In the genomic region with DNA sequence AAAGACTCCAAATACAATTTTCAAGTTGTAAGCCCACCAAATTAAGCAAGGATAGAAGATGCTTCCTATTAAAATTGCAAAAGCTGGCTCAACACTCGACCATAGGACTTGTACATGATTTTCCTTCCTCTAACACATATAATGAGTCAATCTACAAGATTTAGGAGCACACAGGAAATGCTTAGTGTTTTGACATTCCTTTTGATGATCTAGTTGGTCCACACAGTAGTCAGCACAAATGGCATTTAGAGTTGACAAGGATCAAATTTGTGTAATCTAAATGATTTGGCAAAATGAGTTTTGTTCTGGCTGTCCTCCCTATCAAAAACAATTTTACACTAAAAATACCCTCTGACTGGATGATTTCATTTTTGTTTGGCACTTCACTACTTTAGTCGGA, we compare ENCODE assay signal across 2 cellular contexts.
TF ChIP-seq lines count a peak whose summit lies in the region.

No MANE protein-coding gene starts in this region.

TF ChIP-seq in IMR-90, 13 proteins besides CTCF, POLR2A, EP300 and RAD21:
- no peak for TF ChIP-seq CHD1 (IDR thresholded peaks at IDR 0.05; ENCODE audit: low read depth, low read length)
- peak; percentile 13; the same call in 1 of the 2 replicates for TF ChIP-seq CEBPB (IDR thresholded peaks at IDR 0.05; ENCODE audit: low read depth, low read length)
- TF ChIP-seq MAZ (IDR thresholded peaks at IDR 0.05; ENCODE audit: borderline replicate concordance, low read depth, low read length) = no peak
- TF ChIP-seq, protein P1, sequence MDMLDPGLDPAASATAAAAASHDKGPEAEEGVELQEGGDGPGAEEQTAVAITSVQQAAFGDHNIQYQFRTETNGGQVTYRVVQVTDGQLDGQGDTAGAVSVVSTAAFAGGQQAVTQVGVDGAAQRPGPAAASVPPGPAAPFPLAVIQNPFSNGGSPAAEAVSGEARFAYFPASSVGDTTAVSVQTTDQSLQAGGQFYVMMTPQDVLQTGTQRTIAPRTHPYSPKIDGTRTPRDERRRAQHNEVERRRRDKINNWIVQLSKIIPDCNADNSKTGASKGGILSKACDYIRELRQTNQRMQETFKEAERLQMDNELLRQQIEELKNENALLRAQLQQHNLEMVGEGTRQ (IDR thresholded peaks at IDR 0.05; ENCODE audit: low read depth, low read length) = no peak
- TF ChIP-seq NFE2L2 (IDR thresholded peaks at IDR 0.05; ENCODE audit: low read depth, low read length) = peak; percentile 45; the same call in 1 of the 2 replicates
- TF ChIP-seq BHLHE40 (IDR thresholded peaks at IDR 0.05; ENCODE audit: low read depth, low read length) = no peak
- TF ChIP-seq MAFK (IDR thresholded peaks at IDR 0.05; ENCODE audit: low read depth, low read length) = peak; percentile 74

TF ChIP-seq in HepG2, 621 proteins besides CTCF, POLR2A, EP300 and RAD21:
- TF ChIP-seq KAT2B (IDR thresholded peaks at IDR 0.05; ENCODE audit: borderline replicate concordance, low read depth, low read length) = no peak
- TF ChIP-seq, protein P2, sequence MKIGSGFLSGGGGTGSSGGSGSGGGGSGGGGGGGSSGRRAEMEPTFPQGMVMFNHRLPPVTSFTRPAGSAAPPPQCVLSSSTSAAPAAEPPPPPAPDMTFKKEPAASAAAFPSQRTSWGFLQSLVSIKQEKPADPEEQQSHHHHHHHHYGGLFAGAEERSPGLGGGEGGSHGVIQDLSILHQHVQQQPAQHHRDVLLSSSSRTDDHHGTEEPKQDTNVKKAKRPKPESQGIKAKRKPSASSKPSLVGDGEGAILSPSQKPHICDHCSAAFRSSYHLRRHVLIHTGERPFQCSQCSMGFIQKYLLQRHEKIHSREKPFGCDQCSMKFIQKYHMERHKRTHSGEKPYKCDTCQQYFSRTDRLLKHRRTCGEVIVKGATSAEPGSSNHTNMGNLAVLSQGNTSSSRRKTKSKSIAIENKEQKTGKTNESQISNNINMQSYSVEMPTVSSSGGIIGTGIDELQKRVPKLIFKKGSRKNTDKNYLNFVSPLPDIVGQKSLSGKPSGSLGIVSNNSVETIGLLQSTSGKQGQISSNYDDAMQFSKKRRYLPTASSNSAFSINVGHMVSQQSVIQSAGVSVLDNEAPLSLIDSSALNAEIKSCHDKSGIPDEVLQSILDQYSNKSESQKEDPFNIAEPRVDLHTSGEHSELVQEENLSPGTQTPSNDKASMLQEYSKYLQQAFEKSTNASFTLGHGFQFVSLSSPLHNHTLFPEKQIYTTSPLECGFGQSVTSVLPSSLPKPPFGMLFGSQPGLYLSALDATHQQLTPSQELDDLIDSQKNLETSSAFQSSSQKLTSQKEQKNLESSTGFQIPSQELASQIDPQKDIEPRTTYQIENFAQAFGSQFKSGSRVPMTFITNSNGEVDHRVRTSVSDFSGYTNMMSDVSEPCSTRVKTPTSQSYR (CRISPR knock-in tag; IDR thresholded peaks at IDR 0.05; ENCODE audit: borderline replicate concordance) = no peak
- no peak for TF ChIP-seq SIN3B (IDR thresholded peaks at IDR 0.05; ENCODE audit: low read length)
- TF ChIP-seq NONO (IDR thresholded peaks at IDR 0.05) = no peak
- TF ChIP-seq NONO (CRISPR knock-in tag; conservative IDR thresholded peaks at IDR 0.05) = no peak
- no peak for TF ChIP-seq ZNF562 (CRISPR knock-in tag; IDR thresholded peaks at IDR 0.05; ENCODE audit: borderline replicate concordance)
- TF ChIP-seq NFKBIZ (CRISPR knock-in tag; IDR thresholded peaks at IDR 0.05) = no peak
- TF ChIP-seq, protein P3, sequence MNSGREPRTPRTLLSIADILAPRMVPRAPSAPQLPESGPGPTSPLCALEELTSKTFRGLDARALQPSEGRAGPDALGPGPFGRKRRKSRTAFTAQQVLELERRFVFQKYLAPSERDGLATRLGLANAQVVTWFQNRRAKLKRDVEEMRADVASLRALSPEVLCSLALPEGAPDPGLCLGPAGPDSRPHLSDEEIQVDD (CRISPR knock-in tag; IDR thresholded peaks at IDR 0.05; ENCODE audit: borderline replicate concordance) = no peak
- no peak for TF ChIP-seq FOXA1 (IDR thresholded peaks at IDR 0.05)
- no peak for TF ChIP-seq FOXA1 (CRISPR knock-in tag; IDR thresholded peaks at IDR 0.05)
- no peak for TF ChIP-seq ZFX (CRISPR knock-in tag; IDR thresholded peaks at IDR 0.05; ENCODE audit: low read depth)
- TF ChIP-seq NR2F1 (CRISPR knock-in tag; IDR thresholded peaks at IDR 0.05) = no peak
- TF ChIP-seq ATM (IDR thresholded peaks at IDR 0.05; ENCODE audit: borderline replicate concordance) = no peak
- TF ChIP-seq PTBP1 (IDR thresholded peaks at IDR 0.05; ENCODE audit: low read depth, low read length, poor library complexity, severe bottlenecking) = no peak
- no peak for TF ChIP-seq MBNL3 (CRISPR knock-in tag; conservative IDR thresholded peaks at IDR 0.05)
- TF ChIP-seq ZNF274 (CRISPR knock-in tag; IDR thresholded peaks at IDR 0.05) = no peak
- no peak for TF ChIP-seq GATAD2A (CRISPR knock-in tag; IDR thresholded peaks at IDR 0.05)
- no peak for TF ChIP-seq EZH2 (conservative IDR thresholded peaks at IDR 0.05; ENCODE audit: low read depth, low read length)
- no peak for TF ChIP-seq ZSCAN9 (CRISPR knock-in tag; IDR thresholded peaks at IDR 0.05; ENCODE audit: borderline replicate concordance)
- TF ChIP-seq MIER3 (CRISPR knock-in tag; IDR thresholded peaks at IDR 0.05; ENCODE audit: borderline replicate concordance) = no peak
